In genomic region chr1:1889090-1889750, GRCh38 we compare ENCODE assay signal across 8 cellular contexts. TPM values are rescaled to one million over a fixed set of nuclear protein-coding genes. Genes with fewer than 3 reads are reported as not detected.
DNase-seq lines count a peak whose midpoint lies in the region; ATAC-seq and TF ChIP-seq lines count a peak whose summit lies in the region.

No MANE protein-coding gene starts in this region.

- TF ChIP-seq CTCF in GM12864 (IDR thresholded peaks at IDR 0.05; ENCODE audit: low read depth, low read length, missing control alignments) = no peak
- no peak for TF ChIP-seq CTCF in PC-3 (conservative IDR thresholded peaks at IDR 0.05; ENCODE audit: low read depth, low read length)
- no peak for TF ChIP-seq CTCF in epithelial cell of proximal tubule (conservative IDR thresholded peaks at IDR 0.05; ENCODE audit: low read depth, low read length)
- no peak for TF ChIP-seq CTCF in progenitor cell of endocrine pancreas (IDR thresholded peaks at IDR 0.05; ENCODE audit: unreplicated experiment)

- peaks cover 51% of the 10 kb centered on the region for H4K20me1 ChIP-seq in PC-3 (ENCODE audit: low read length)

- H3K9me3 Mint-ChIP-seq in progenitor cell of endocrine pancreas (ENCODE audit: low read depth) = no peaks in the 10 kb centered on the region

- H3K36me3 Mint-ChIP-seq in progenitor cell of endocrine pancreas (ENCODE audit: insufficient read depth) = peaks cover 4% of the 10 kb centered on the region

- H3K27me3 Mint-ChIP-seq in progenitor cell of endocrine pancreas = no peaks in the 10 kb centered on the region

- peak overlapping the region; percentile 93 for H3K9ac ChIP-seq in PC-3 (ENCODE audit: low read length)

- TSS peak; percentile 40 for BruUV-seq in PC-3 (replicated peaks; lab: Mats Ljungman, UMichigan)

- H3K4me3 ChIP-seq in GM12864 (ENCODE audit: low read depth, low read length) = peak overlapping the region; percentile 72
- peak overlapping the region; percentile 93 for H3K4me3 ChIP-seq in PC-3 (ENCODE audit: low read length)
- H3K4me3 ChIP-seq in epithelial cell of proximal tubule (ENCODE audit: low read depth, low read length) = peak overlapping the region; percentile 88

- H3K27ac Mint-ChIP-seq in progenitor cell of endocrine pancreas = peak overlapping the region; percentile 93

- POLR2A ChIA-PET in PC-3 (lab: Charles Lee; ENCODE audit: unreplicated experiment) = interaction anchor here (0.6 kb wide), 1 partner anchor 20 kb away, joined by 3 read pairs; no protein-coding TSS in a partner anchor

- ATAC-seq in PC-3 = no peak
- no peak for ATAC-seq in HG02623 (IDR thresholded peaks at IDR 0.05; ENCODE audit: unreplicated experiment)
- no peak for ATAC-seq in HG03097 (IDR thresholded peaks at IDR 0.05; ENCODE audit: low FRiP score, unreplicated experiment)
- no peak for ATAC-seq in HG03039 (IDR thresholded peaks at IDR 0.05; ENCODE audit: unreplicated experiment)

- no peaks in the 10 kb centered on the region for H3K27me3 ChIP-seq in PC-3 (ENCODE audit: low read length)

- H3K36me3 ChIP-seq in PC-3 (ENCODE audit: low read depth, low read length) = no peaks in the 10 kb centered on the region

- peaks cover 37% of the 10 kb centered on the region for H3K4me1 ChIP-seq in PC-3 (ENCODE audit: insufficient read depth, low read length)

- DNase-seq in GM12864 (ENCODE audit: low read depth) (no peak), PC-3 (no peak), epithelial cell of proximal tubule (ENCODE audit: low read depth) (no peak), progenitor cell of endocrine pancreas (ENCODE audit: low spot score, unreplicated experiment) (no peak), SHP77 (lab: John Stamatoyannopoulos, UW) (no peak)

- intact Hi-C loops in PC-3 (cut with micrococcal nuclease) = loop anchor here (2.0 kb wide), 1 partner anchor 30 kb away; no protein-coding TSS in a partner anchor

- no peak overlapping the region for H2AFZ ChIP-seq in PC-3 (ENCODE audit: low read length)

- H3K9me3 ChIP-seq in PC-3 (ENCODE audit: low read length) = no peaks in the 10 kb centered on the region

- CTCF ChIA-PET in PC-3 (lab: Charles Lee) = no interaction called here

- H3K27ac ChIP-seq in PC-3 (ENCODE audit: low read length) = peak overlapping the region; percentile 26

- H3K9me2 ChIP-seq in PC-3 (replicated peaks; ENCODE audit: low read length) = no peaks in the 10 kb centered on the region

- peak overlapping the region; percentile 84 for H3K4me3 Mint-ChIP-seq in progenitor cell of endocrine pancreas (ENCODE audit: low read depth)

- H3F3A ChIP-seq in PC-3 (ENCODE audit: low read length, unreplicated experiment) = no peaks in the 10 kb centered on the region

- peaks cover 27% of the 10 kb centered on the region for H3K4me1 Mint-ChIP-seq in progenitor cell of endocrine pancreas (ENCODE audit: low read depth)

- peaks cover 73% of the 10 kb centered on the region for H3K79me2 ChIP-seq in PC-3 (ENCODE audit: low read length)

- H3K4me2 ChIP-seq in PC-3 (ENCODE audit: low read length) = peak overlapping the region; percentile 85

RNA-seq across cellular contexts. Expression of gene GNB1, which starts 1.7 kb away (rescaled TPM):
- total RNA-seq in PC-3 (2014; rRNA removed) (125 and 171 TPM in 2 replicates), epithelial cell of proximal tubule (179 and 200 TPM in 2 replicates), progenitor cell of endocrine pancreas (327 TPM in 2 replicates)

RNA-seq across cellular contexts. Expression of gene CALML6, which starts 25.8 kb away (rescaled TPM):
- total RNA-seq in PC-3 (2014; rRNA removed) = 1.7 and 3.0 TPM in 2 replicates
- total RNA-seq in epithelial cell of proximal tubule = not detected in 2 replicates
- 1.1 and 1.5 TPM in 2 replicates for total RNA-seq in progenitor cell of endocrine pancreas

RNA-seq across cellular contexts. Expression of gene TMEM52, which starts 29.9 kb away (rescaled TPM):
- 22.6 and 29.1 TPM in 2 replicates for total RNA-seq in PC-3 (2014; rRNA removed)
- total RNA-seq in epithelial cell of proximal tubule = 0.75 and 5.6 TPM in 2 replicates
- total RNA-seq in progenitor cell of endocrine pancreas = 1.8 and 1.9 TPM in 2 replicates
